ENCODE assay signal across 8 cellular contexts in the genomic region with DNA sequence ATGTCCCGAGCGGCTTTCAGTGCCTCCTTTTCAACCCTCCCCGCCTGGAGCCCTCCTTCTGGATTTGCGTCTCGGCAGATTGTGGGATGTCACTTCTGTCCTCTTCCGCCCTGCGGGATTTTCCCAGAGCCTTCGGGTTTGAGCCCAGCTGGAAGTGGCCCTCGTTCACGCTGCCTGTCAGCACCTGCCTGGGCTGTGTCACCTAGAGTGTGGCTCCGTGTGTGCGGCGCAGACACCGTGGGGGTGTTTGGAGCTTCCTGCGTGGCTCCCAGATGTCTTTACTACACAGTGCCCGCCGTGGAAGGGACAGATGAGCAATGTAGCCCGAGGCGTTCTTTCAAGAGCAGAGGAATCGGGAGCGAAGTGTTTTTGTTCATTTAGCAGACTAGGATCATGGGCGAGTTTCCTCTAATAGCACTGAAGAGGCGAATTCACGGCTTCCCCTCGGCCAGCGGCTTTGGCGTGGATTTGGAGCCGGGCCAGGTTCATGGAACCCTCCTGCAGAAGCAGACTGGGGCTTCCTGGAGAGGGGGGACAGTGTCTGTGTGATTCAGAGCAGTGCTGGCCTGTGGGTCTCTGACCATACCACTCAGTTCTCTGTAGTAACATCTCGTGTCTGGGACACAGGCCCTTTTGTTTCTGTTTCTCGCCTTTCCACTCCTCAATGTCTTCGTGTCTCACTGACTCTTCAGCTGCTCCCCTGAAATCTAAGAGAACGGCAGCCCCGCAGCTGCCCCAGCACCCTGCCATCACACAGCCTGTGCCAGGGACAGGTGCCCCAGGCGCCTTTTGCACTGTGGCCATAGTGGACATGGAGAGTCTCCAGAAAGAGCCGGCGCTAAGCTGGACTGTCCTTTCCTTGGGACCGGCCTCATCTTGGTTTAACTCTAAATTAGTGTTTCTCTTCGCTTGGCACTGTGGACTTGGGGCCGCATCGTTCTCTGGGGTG.
DNase-seq lines count a peak whose midpoint lies in the region; ATAC-seq and TF ChIP-seq lines count a peak whose summit lies in the region.

No MANE protein-coding gene starts in this region.

- no peaks in the 10 kb centered on the region for H3K4me1 Mint-ChIP-seq in endothelial cell (ENCODE audit: unreplicated experiment)
- peaks cover 17% of the 10 kb centered on the region for H3K4me1 Mint-ChIP-seq in nephron progenitor cell

- peak overlapping the region; percentile 22 for H3K4me3 ChIP-seq in AG10803 (ENCODE audit: low read length)

- TF ChIP-seq CTCF in AG10803 (conservative IDR thresholded peaks at IDR 0.05; ENCODE audit: low read length): no peak
- no peak for TF ChIP-seq CTCF in endothelial cell (IDR thresholded peaks at IDR 0.05; ENCODE audit: unreplicated experiment)
- no peak for TF ChIP-seq CTCF in nephron progenitor cell (IDR thresholded peaks at IDR 0.05)

- no peaks in the 10 kb centered on the region for H3K9me3 Mint-ChIP-seq in endothelial cell (ENCODE audit: unreplicated experiment)
- no peaks in the 10 kb centered on the region for H3K9me3 Mint-ChIP-seq in nephron progenitor cell

- DNase-seq in AG10803 (ENCODE audit: low read depth) (peak; percentile 61), NCI-H345 treated with DMSO at 0.1 percent for 48 hours (lab: John Stamatoyannopoulos, UW; ENCODE audit: unreplicated experiment) (peak; percentile 34), endothelial cell (ENCODE audit: low spot score) (no peak), nephron progenitor cell (no peak), NCI-H1930 (lab: John Stamatoyannopoulos, UW) (no peak), cerebellum (ENCODE audit: low spot score) (no peak), T-helper 9 cell (no peak)

- H3K27ac Mint-ChIP-seq in endothelial cell (ENCODE audit: unreplicated experiment) (no peak overlapping the region), nephron progenitor cell (peak overlapping the region; percentile 95)

- peaks cover 12% of the 10 kb centered on the region for H3K27me3 Mint-ChIP-seq in endothelial cell (ENCODE audit: unreplicated experiment)
- H3K27me3 Mint-ChIP-seq in nephron progenitor cell (ENCODE audit: low read depth, poor library complexity): no peaks in the 10 kb centered on the region

- peak overlapping the region; percentile 60 for H3K4me3 Mint-ChIP-seq in endothelial cell (ENCODE audit: unreplicated experiment)
- H3K4me3 Mint-ChIP-seq in nephron progenitor cell: no peak overlapping the region

- no peak for ATAC-seq in HG03442 (IDR thresholded peaks at IDR 0.05; ENCODE audit: unreplicated experiment)

- H3K36me3 Mint-ChIP-seq in endothelial cell (ENCODE audit: low read depth, unreplicated experiment) (peaks cover 14% of the 10 kb centered on the region), nephron progenitor cell (ENCODE audit: low read depth) (peaks cover 18% of the 10 kb centered on the region)

Comparison
In these comparisons a context has a peak if more than half of its experiments do, and no peak if none do; other contexts are left out.
1. DNase-seq: peak in AG10803 (single experiment) and NCI-H345 treated with DMSO at 0.1 percent for 48 hours (single experiment); none in endothelial cell (single experiment), nephron progenitor cell (single experiment), NCI-H1930 (0 of 2), cerebellum (single experiment) and T-helper 9 cell (single experiment).